8 cellular contexts compared by ENCODE assay signal in the genomic region with DNA sequence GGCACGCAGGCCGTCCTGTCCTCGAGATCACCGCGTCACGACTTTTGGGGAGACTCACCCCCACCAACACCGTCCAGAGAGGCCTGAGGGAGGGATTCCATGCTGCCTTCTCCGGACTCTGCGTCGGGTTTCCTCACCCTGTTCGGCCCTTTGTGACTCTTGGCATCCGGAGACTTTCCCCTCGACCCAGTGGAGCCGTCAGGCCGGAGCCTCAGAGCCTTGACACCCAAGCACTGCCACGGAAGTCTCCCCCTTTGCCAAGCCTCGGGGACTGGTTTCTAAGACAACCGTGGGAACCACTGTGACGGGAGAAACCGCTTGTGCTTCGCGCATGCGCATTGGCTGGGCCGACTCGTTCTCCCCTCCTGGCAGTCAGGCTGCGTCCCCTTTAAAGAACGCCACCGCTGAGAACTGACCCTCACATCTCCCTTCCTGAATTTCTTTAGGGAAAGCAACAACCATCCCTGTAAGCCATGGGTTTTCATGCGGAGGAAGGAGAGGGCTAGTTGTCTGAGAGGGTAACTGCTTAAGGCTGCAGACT.
DNase-seq lines count a peak whose midpoint lies in the region; ATAC-seq and TF ChIP-seq lines count a peak whose summit lies in the region.
"Not testable (repeated sequence)": the region's sequence is repeated elsewhere in the genome, so short reads cannot be mapped to it uniquely, and the experiment has no call there.

No MANE protein-coding gene starts in this region.

- peak; percentile 62 for ATAC-seq in HG03354 (IDR thresholded peaks at IDR 0.05; ENCODE audit: poor library complexity, severe bottlenecking, unreplicated experiment)
- ATAC-seq in lung (ENCODE audit: insufficient read depth, low FRiP score); upper lobe of right lung: not testable (repeated sequence)

- intact Hi-C loops in upper lobe of right lung (cut with DNase I) = not testable (repeated sequence)

- not testable (repeated sequence) for H3K27ac ChIP-seq in lung (ENCODE audit: low read depth in 1 of 2, low read length in 1 of 2); skeletal muscle tissue (ENCODE audit: low read depth, low read length); upper lobe of right lung

- TF ChIP-seq CTCF in lung (IDR thresholded peaks at IDR 0.05; ENCODE audit: control extremely low read depth, extremely low read depth); upper lobe of right lung (IDR thresholded peaks at IDR 0.05): not testable (repeated sequence)

- H3K4me1 ChIP-seq in lung (ENCODE audit: control insufficient read depth in 2 of 2, insufficient read depth in 2 of 2, low read length in 2 of 2); skeletal muscle tissue (ENCODE audit: control insufficient read depth in 3 of 3, insufficient read depth in 3 of 3, low read length in 3 of 3); upper lobe of right lung: not testable (repeated sequence)

- DNase-seq in activated CD4-positive, alpha-beta T cell treated with anti-CD3 and anti-CD28 coated beads, Interleukin-2, amount 50 U/mL, for 4 hours = peak; percentile 52 to 60
- DNase-seq in activated T-helper 1 cell treated with anti-CD3 and anti-CD28 coated beads, Interleukin-2, amount 50 U/mL, for 16 hours (ENCODE audit: low read depth in 1 of 2, low spot score in 1 of 2) = peak; percentile 32 to 35
- peak; percentile 38 for DNase-seq in effector CD4-positive, alpha-beta T cell
- DNase-seq in lung (ENCODE audit: low spot score) (peak; percentile 64), upper lobe of right lung (peak; percentile 74)
- DNase-seq in stimulated activated CD8-positive, alpha-beta memory T cell treated with anti-CD3 and anti-CD28 coated beads, Interleukin-15, amount 100 ng/mL, for 24 hours (ENCODE audit: low read depth) = peak; percentile 34

- not testable (repeated sequence) for H3K9me3 ChIP-seq in lung (ENCODE audit: control insufficient read depth in 2 of 2, insufficient read depth in 1 of 2, low read length in 1 of 2); skeletal muscle tissue (ENCODE audit: control insufficient read depth in 3 of 3, low read length in 3 of 3); upper lobe of right lung

- H3K36me3 ChIP-seq in lung (ENCODE audit: control insufficient read depth in 2 of 2, insufficient read depth in 2 of 2, low read length in 2 of 2); skeletal muscle tissue (ENCODE audit: control insufficient read depth in 3 of 3, insufficient read depth in 3 of 3, low read length in 3 of 3); upper lobe of right lung: not testable (repeated sequence)

- H3K4me3 ChIP-seq in lung, upper lobe of right lung: not testable (repeated sequence)
- peak overlapping the region in 2 of 3 donors; percentile 45 to 51 for H3K4me3 ChIP-seq in skeletal muscle tissue (ENCODE audit: low read length in 3 of 3)

- 3 to 5% methylated on average over 11 of the region's 29 CpGs for WGBS in lung, 2 donors

- not testable (repeated sequence) for H3K27me3 ChIP-seq in lung (ENCODE audit: control insufficient read depth, insufficient read depth); skeletal muscle tissue (ENCODE audit: control insufficient read depth in 3 of 3, insufficient read depth in 3 of 3, low read length in 3 of 3); upper lobe of right lung

- H3K9ac ChIP-seq in skeletal muscle tissue (ENCODE audit: low read depth in 1 of 3, low read length in 3 of 3) = not testable (repeated sequence)
